In the genomic region with DNA sequence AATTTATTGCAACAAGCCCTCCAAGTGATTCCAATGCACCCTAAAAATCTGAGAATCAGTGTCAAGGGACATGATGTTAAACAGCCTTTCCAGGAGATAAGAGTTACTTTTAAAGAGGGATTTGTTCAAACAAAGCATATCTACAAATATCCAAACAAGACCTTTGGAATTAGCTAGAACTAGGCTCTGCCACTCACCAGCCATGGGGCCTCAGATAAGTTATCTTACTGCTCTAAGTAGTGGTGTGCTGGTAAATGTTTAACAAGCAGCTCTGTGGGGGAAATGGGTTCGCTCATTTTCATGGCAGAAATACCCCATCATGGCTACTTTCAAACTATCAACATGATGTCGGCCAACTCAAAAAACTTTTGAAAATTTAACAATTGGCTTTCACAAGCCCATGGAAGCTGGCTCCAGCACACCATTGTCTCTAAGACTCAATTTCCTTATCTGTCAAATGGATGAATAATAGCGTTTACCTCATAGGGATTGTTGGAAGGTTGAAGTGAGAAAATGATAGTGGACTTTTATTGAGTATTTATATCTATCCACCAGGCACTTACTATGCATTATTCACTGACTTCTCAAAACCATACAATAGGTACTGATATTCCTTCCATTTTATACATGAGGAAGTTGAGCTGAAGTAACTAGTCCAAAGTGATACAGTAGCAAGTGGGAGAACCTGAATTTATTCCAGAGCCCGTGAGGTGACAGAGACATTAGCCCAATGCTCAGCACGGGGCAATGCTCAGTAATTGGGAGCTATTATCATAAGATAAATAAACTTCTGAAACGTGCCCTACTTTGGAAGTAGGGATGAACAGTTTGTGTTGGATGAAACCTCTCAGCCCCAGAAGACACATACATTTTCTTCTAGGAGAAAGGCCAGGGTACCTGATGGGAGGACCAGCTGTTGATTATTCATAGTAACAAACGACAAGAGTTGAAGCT, we compare ENCODE assay signal across 20 cellular contexts. TPM values are rescaled to one million over a fixed set of nuclear protein-coding genes. Genes with fewer than 3 reads are reported as not detected.
DNase-seq lines count a peak whose midpoint lies in the region; ATAC-seq and TF ChIP-seq lines count a peak whose summit lies in the region.
"Had no signal": no experiment of that assay in that cellular context is flagged by ENCODE, and none has a peak within 500 bp of the region (broad histone marks: within the 10 kb centered on the region; RNA-seq: fewer than 3 reads in every experiment).

No MANE protein-coding gene starts in this region.

- H3K9me3 Mint-ChIP-seq in Caco-2 (ENCODE audit: unreplicated experiment), result no peaks in the 10 kb centered on the region
- no peaks in the 10 kb centered on the region for H3K9me3 Mint-ChIP-seq in HFFc6
- no peaks in the 10 kb centered on the region for H3K9me3 Mint-ChIP-seq in chondrocyte (ENCODE audit: low read depth)
- H3K9me3 Mint-ChIP-seq: activated naive CD4-positive, alpha-beta T cell treated with anti-CD3 and anti-CD28 coated beads, Interleukin-2, amount 10 ng/mL, durations not matched to agents 7 days and 5 days; GM23338; natural killer cell treated with Interleukin-12 subunit alpha and Interleukin-12 subunit beta and Interleukin-15 and Interleukin-18, amount 100 ng/mL, for 72 hours; stimulated activated effector memory CD8-positive, alpha-beta T cell treated with anti-CD3 and anti-CD28 coated beads, Interleukin-12 subunit alpha, Interleukin-12 subunit beta, amount 100 ng/mL, for 72 hours had no signal

- H3K27ac Mint-ChIP-seq in Caco-2 (ENCODE audit: unreplicated experiment) (peak overlapping the region; percentile 63), HFFc6 (no peak overlapping the region), chondrocyte (ENCODE audit: unreplicated experiment) (no peak overlapping the region)
- H3K27ac Mint-ChIP-seq: activated naive CD4-positive, alpha-beta T cell treated with anti-CD3 and anti-CD28 coated beads, Interleukin-2, amount 10 ng/mL, durations not matched to agents 7 days and 5 days; CD4-positive, CD25-positive, alpha-beta regulatory T cell; GM23338; natural killer cell treated with Interleukin-12 subunit alpha and Interleukin-12 subunit beta and Interleukin-15 and Interleukin-18, amount 100 ng/mL, for 72 hours; stimulated activated effector memory CD8-positive, alpha-beta T cell treated with anti-CD3 and anti-CD28 coated beads, Interleukin-12 subunit alpha, Interleukin-12 subunit beta, amount 100 ng/mL, for 72 hours had no signal

- H3K27me3 ChIP-seq in Caco-2 (replicated peaks; ENCODE audit: control insufficient read depth, insufficient read depth, low read length) (no peaks in the 10 kb centered on the region), mucosa of stomach (ENCODE audit: control insufficient read depth, insufficient read depth, low read length) (no peaks in the 10 kb centered on the region)
- H3K27me3 ChIP-seq: ascending aorta, tibial nerve had no signal

- peak; percentile 31 to 38 for ATAC-seq in left cardiac atrium
- no peak for ATAC-seq in GM21423 (IDR thresholded peaks at IDR 0.05; ENCODE audit: unreplicated experiment)
- ATAC-seq: GM23338; lower lobe of right lung; natural killer cell treated with Interleukin-12 subunit alpha and Interleukin-12 subunit beta and Interleukin-15 and Interleukin-18, amount 100 ng/mL, for 72 hours; stimulated activated effector memory CD8-positive, alpha-beta T cell treated with anti-CD3 and anti-CD28 coated beads, Interleukin-12 subunit alpha, Interleukin-12 subunit beta, amount 100 ng/mL, for 72 hours had no signal

- H3K36me3 ChIP-seq in Caco-2 (ENCODE audit: control insufficient read depth, insufficient read depth, low read length) (peaks cover 4% of the 10 kb centered on the region), mucosa of stomach (ENCODE audit: control insufficient read depth, insufficient read depth, low read length) (no peaks in the 10 kb centered on the region)
- H3K36me3 ChIP-seq: ascending aorta, lower lobe of right lung, prostate gland, tibial nerve had no signal

- H3K36me3 Mint-ChIP-seq in Caco-2 (ENCODE audit: insufficient read depth, unreplicated experiment) (peaks cover 74% of the 10 kb centered on the region), HFFc6 (ENCODE audit: low read depth) (no peaks in the 10 kb centered on the region), chondrocyte (ENCODE audit: low read depth) (no peaks in the 10 kb centered on the region)
- H3K36me3 Mint-ChIP-seq: activated naive CD4-positive, alpha-beta T cell treated with anti-CD3 and anti-CD28 coated beads, Interleukin-2, amount 10 ng/mL, durations not matched to agents 7 days and 5 days; CD4-positive, CD25-positive, alpha-beta regulatory T cell; natural killer cell treated with Interleukin-12 subunit alpha and Interleukin-12 subunit beta and Interleukin-15 and Interleukin-18, amount 100 ng/mL, for 72 hours; stimulated activated effector memory CD8-positive, alpha-beta T cell treated with anti-CD3 and anti-CD28 coated beads, Interleukin-12 subunit alpha, Interleukin-12 subunit beta, amount 100 ng/mL, for 72 hours had no signal

- H3K4me3 Mint-ChIP-seq in Caco-2 (ENCODE audit: unreplicated experiment) (peak overlapping the region; percentile 59), HFFc6 (no peak overlapping the region), chondrocyte (ENCODE audit: unreplicated experiment) (no peak overlapping the region)
- H3K4me3 Mint-ChIP-seq: activated naive CD4-positive, alpha-beta T cell treated with anti-CD3 and anti-CD28 coated beads, Interleukin-2, amount 10 ng/mL, durations not matched to agents 7 days and 5 days; CD4-positive, CD25-positive, alpha-beta regulatory T cell; GM23338; natural killer cell treated with Interleukin-12 subunit alpha and Interleukin-12 subunit beta and Interleukin-15 and Interleukin-18, amount 100 ng/mL, for 72 hours; stimulated activated effector memory CD8-positive, alpha-beta T cell treated with anti-CD3 and anti-CD28 coated beads, Interleukin-12 subunit alpha, Interleukin-12 subunit beta, amount 100 ng/mL, for 72 hours had no signal

- peaks cover 71% of the 10 kb centered on the region for H3K4me1 Mint-ChIP-seq in Caco-2 (ENCODE audit: low read depth, unreplicated experiment)
- peaks cover 66% of the 10 kb centered on the region for H3K4me1 Mint-ChIP-seq in HFFc6 (ENCODE audit: low read depth)
- peaks cover 49% of the 10 kb centered on the region for H3K4me1 Mint-ChIP-seq in chondrocyte (ENCODE audit: low read depth)
- H3K4me1 Mint-ChIP-seq: activated naive CD4-positive, alpha-beta T cell treated with anti-CD3 and anti-CD28 coated beads, Interleukin-2, amount 10 ng/mL, durations not matched to agents 7 days and 5 days; CD4-positive, CD25-positive, alpha-beta regulatory T cell; stimulated activated effector memory CD8-positive, alpha-beta T cell treated with anti-CD3 and anti-CD28 coated beads, Interleukin-12 subunit alpha, Interleukin-12 subunit beta, amount 100 ng/mL, for 72 hours had no signal

- no peaks in the 10 kb centered on the region for H3K27me3 Mint-ChIP-seq in Caco-2 (ENCODE audit: insufficient read depth, unreplicated experiment)
- H3K27me3 Mint-ChIP-seq in HFFc6 (ENCODE audit: insufficient read depth), result peaks cover 8% of the 10 kb centered on the region
- no peaks in the 10 kb centered on the region for H3K27me3 Mint-ChIP-seq in chondrocyte (ENCODE audit: low read depth)
- H3K27me3 Mint-ChIP-seq: activated naive CD4-positive, alpha-beta T cell treated with anti-CD3 and anti-CD28 coated beads, Interleukin-2, amount 10 ng/mL, durations not matched to agents 7 days and 5 days; CD4-positive, CD25-positive, alpha-beta regulatory T cell had no signal

- CTCF ChIA-PET in Caco-2 (lab: Charles Lee), result interaction anchor here (0.7 to 2.0 kb wide), 8 partner anchors 39 to 140 kb away, joined by 3 to 14 read pairs (median 3); a partner anchor contains a TSS

- no peak for TF ChIP-seq CTCF in Caco-2 (IDR thresholded peaks at IDR 0.05; ENCODE audit: insufficient read depth in 1 of 2, low read depth in 1 of 2, low read length in 1 of 2, severe bottlenecking in 1 of 2, unreplicated experiment in 1 of 2)
- TF ChIP-seq CTCF in HFFc6 (IDR thresholded peaks at IDR 0.05), result no peak
- no peak for TF ChIP-seq CTCF in chondrocyte (IDR thresholded peaks at IDR 0.05)

- H3K4me1 ChIP-seq in Caco-2 (peaks cover 93% of the 10 kb centered on the region), mucosa of stomach (ENCODE audit: control insufficient read depth, insufficient read depth, low read length) (peaks cover 80% of the 10 kb centered on the region)
- H3K4me1 ChIP-seq: tibial nerve had no signal

- H3K9me3 ChIP-seq in Caco-2 (no peaks in the 10 kb centered on the region), mucosa of stomach (ENCODE audit: control insufficient read depth, low read length) (no peaks in the 10 kb centered on the region)
- H3K9me3 ChIP-seq: ascending aorta, lower lobe of right lung, prostate gland, tibial nerve had no signal

- intact Hi-C loops in Caco-2 (cut with micrococcal nuclease; ENCODE audit: unreplicated experiment), result loop anchor here (1.0 to 5.0 kb wide), 7 partner anchors 18 to 142 kb away; a partner anchor contains a TSS
- intact Hi-C loops in left cardiac atrium (cut with DNase I), result no loop called here

- H3K9ac ChIP-seq in mucosa of stomach (ENCODE audit: low read length), result no peak overlapping the region

- POLR2A ChIA-PET in Caco-2 (lab: Charles Lee), result interaction anchor here (0.6 to 1.2 kb wide), 3 partner anchors 40 to 203 kb away, joined by 3 to 7 read pairs (median 3); no protein-coding TSS in a partner anchor

- H3K4me3 ChIP-seq in Caco-2 (ENCODE audit: low read depth, low read length), result no peak overlapping the region
- peak overlapping the region; percentile 5 for H3K4me3 ChIP-seq in mucosa of stomach (ENCODE audit: low read length)
- H3K4me3 ChIP-seq: ascending aorta, GM23338, lower lobe of right lung, prostate gland, tibial nerve had no signal

- no TSS peak for BruUV-seq in Caco-2 (replicated peaks; lab: Mats Ljungman, UMichigan)

- DNase-seq in Caco-2, result peak; percentile 84 to 91
- peak; percentile 56 for DNase-seq in NCI-H226
- no peak for DNase-seq in left cardiac atrium
- no peak for DNase-seq in HFFc6
- no peak for DNase-seq in AG08396 (ENCODE audit: low spot score)
- no peak for DNase-seq in chondrocyte (ENCODE audit: low spot score)
- DNase-seq: activated naive CD4-positive, alpha-beta T cell treated with anti-CD3 and anti-CD28 coated beads, Interleukin-2, amount 10 ng/mL, durations not matched to agents 7 days and 5 days; activated T-cell treated with anti-CD3 and anti-CD28 coated beads for 4 hours; CD4-positive, CD25-positive, alpha-beta regulatory T cell; lower lobe of right lung; NCI-H1694 treated with DMSO at 0.1 percent for 48 hours; SW 1271 had no signal

RNA-seq across cellular contexts. Expression of a gene that starts 43.2 kb away (rescaled TPM):
- total RNA-seq in Caco-2 (2022) (49.4 and 55.0 TPM in 2 replicates), left cardiac atrium (100 to 1,000 TPM in 1 of 2 donors, 10 to 100 TPM in 1; 56.2 to 179 TPM), chondrocyte (0.33 to 0.42 TPM (median 0.39 TPM) in 3 replicates)
- 1 to 10 TPM in 2 of 6 experiments, under 1 TPM in 4; 0.43 to 1.7 (median 0.66) TPM for total RNA-seq in HFFc6 (2021; fragmentation: NEBNext Ultra II Directional; extraction: Animal tissue kit (Norgen Biotek cat#: 25700))

Comparison
In these comparisons a context has a peak if more than half of its experiments do, and no peak if none do; other contexts are left out.
1. DNase-seq: peak in Caco-2 (2 of 2) and NCI-H226 (single experiment); none in left cardiac atrium (single experiment), HFFc6 (single experiment), AG08396 (single experiment) and chondrocyte (single experiment).
2. RNA of a gene that starts 43.2 kb away (total RNA-seq): 56.2 to 179 TPM in left cardiac atrium and 49.4 to 55.0 TPM in Caco-2; 0.43 to 1.7 TPM in HFFc6 and 0.33 to 0.42 TPM in chondrocyte; every median in the first group is over 10 times any median in the second.